9 cellular contexts compared by ENCODE assay signal in genomic region chr6:112466378-112467151, GRCh38.
A peak's percentile ranks its signal among the peaks of the same experiment; 100 is the strongest.
DNase-seq lines count a peak whose midpoint lies in the region; ATAC-seq and TF ChIP-seq lines count a peak whose summit lies in the region.
"Had no signal": no experiment of that assay in that cellular context is flagged by ENCODE, and none has a peak within 500 bp of the region (broad histone marks: within the 10 kb centered on the region; RNA-seq: fewer than 3 reads in every experiment).

No MANE protein-coding gene starts in this region.

- H3K4me3 ChIP-seq in cardiac fibroblast (replicated peaks in 1 of 2; ENCODE audit: low read depth in 2 of 2, low read length in 2 of 2) = no peak overlapping the region
- H3K4me3 ChIP-seq: lung had no signal

- CTCF ChIA-PET in HEK293T (lab: Yijun Ruan, JAX) = no interaction called here

- ATAC-seq in GM21717 (IDR thresholded peaks at IDR 0.05; ENCODE audit: unreplicated experiment) = peak; percentile 84
- peak; percentile 65 for ATAC-seq in HG03575 (IDR thresholded peaks at IDR 0.05; ENCODE audit: extremely low read depth, insufficient number of reproducible peaks, low FRiP score, unreplicated experiment)

- POLR2A ChIA-PET in HEK293T (lab: Yijun Ruan, JAX) = no interaction called here

- no peak for TF ChIP-seq CTCF in cardiac fibroblast (IDR thresholded peaks at IDR 0.05; ENCODE audit: low read depth, low read length)

- peak; percentile 87 for DNase-seq in EH (ENCODE audit: low read depth)
- DNase-seq in cardiac fibroblast (ENCODE audit: low read depth in 2 of 2) = peak; percentile 38 to 69
- DNase-seq in NCI-H82 treated with DMSO at 0.1 percent for 48 hours (lab: John Stamatoyannopoulos, UW; ENCODE audit: unreplicated experiment) = no peak
- no peak for DNase-seq in NCI-H1417 (lab: John Stamatoyannopoulos, UW)
- DNase-seq in HEK293T (ENCODE audit: extremely low spot score) = no peak
- DNase-seq in GM19240 (ENCODE audit: insufficient read length, low spot score) = no peak

TF ChIP-seq in HEK293T, 16 proteins besides CTCF, POLR2A, EP300 and RAD21:
- TF ChIP-seq SP1 (IDR thresholded peaks at IDR 0.05) = no peak
- TF ChIP-seq FOXK2 (IDR thresholded peaks at IDR 0.05) = no peak
- TF ChIP-seq FOXM1 (IDR thresholded peaks at IDR 0.05; ENCODE audit: borderline replicate concordance) = no peak
- TF ChIP-seq ZNF384 (IDR thresholded peaks at IDR 0.05) = no peak
- TF ChIP-seq L3MBTL2 (conservative IDR thresholded peaks at IDR 0.05) = no peak
- no peak for TF ChIP-seq ELF4 (IDR thresholded peaks at IDR 0.05)
- no peak for TF ChIP-seq CTBP1 (IDR thresholded peaks at IDR 0.05; ENCODE audit: borderline replicate concordance)
- TF ChIP-seq NFRKB (IDR thresholded peaks at IDR 0.05) = no peak
- no peak for TF ChIP-seq TARDBP (IDR thresholded peaks at IDR 0.05)
- TF ChIP-seq BHLHE40 (IDR thresholded peaks at IDR 0.05; ENCODE audit: borderline replicate concordance) = no peak
- no peak for TF ChIP-seq ARNT (IDR thresholded peaks at IDR 0.05)
- TF ChIP-seq FOXA1 (IDR thresholded peaks at IDR 0.05) = no peak
- no peak for TF ChIP-seq LEF1 (IDR thresholded peaks at IDR 0.05; ENCODE audit: borderline replicate concordance)
- no peak for TF ChIP-seq PKNOX1 (IDR thresholded peaks at IDR 0.05)
- TF ChIP-seq SUZ12 (IDR thresholded peaks at IDR 0.05) = no peak
- no peak for TF ChIP-seq HDGF (IDR thresholded peaks at IDR 0.05; ENCODE audit: borderline replicate concordance)

Comparison
In these comparisons a context has a peak if more than half of its experiments do, and no peak if none do; other contexts are left out.
1. DNase-seq: peak in EH (single experiment) and cardiac fibroblast (2 of 2); none in NCI-H82 treated with DMSO at 0.1 percent for 48 hours (single experiment), NCI-H1417 (0 of 3), HEK293T (single experiment) and GM19240 (single experiment).